ENCODE assay signal across 19 cellular contexts in genomic region chr19:50493171-50493570, GRCh38. TPM values are rescaled to one million over a fixed set of nuclear protein-coding genes. Genes with fewer than 3 reads are reported as not detected.
DNase-seq lines count a peak whose midpoint lies in the region; ATAC-seq, FAIRE-seq and TF ChIP-seq lines count a peak whose summit lies in the region.
"Had no signal": no experiment of that assay in that cellular context is flagged by ENCODE, and none has a peak within 500 bp of the region (broad histone marks: within the 10 kb centered on the region; RNA-seq: fewer than 3 reads in every experiment).

No MANE protein-coding gene starts in this region.

- H3K4me2 ChIP-seq in PC-9: no peak overlapping the region

- H4K20me1 ChIP-seq in PC-9 (ENCODE audit: insufficient read depth): no peaks in the 10 kb centered on the region
- H4K20me1 ChIP-seq: BLaER1 had no signal

- H3K36me3 ChIP-seq in kidney (ENCODE audit: control insufficient read depth in 1 of 2, insufficient read depth in 2 of 2, low read length in 2 of 2): no peaks in the 10 kb centered on the region
- H3K36me3 ChIP-seq in spleen: peaks cover 0 to 11% (median 2%) of the 10 kb centered on the region in 6 donors
- no peaks in the 10 kb centered on the region for H3K36me3 ChIP-seq in PC-9 (ENCODE audit: low read depth)
- H3K36me3 ChIP-seq: BLaER1, HAP-1 had no signal

- FAIRE-seq in kidney (lab: Jason Lieb, UNC): no peak
- no peak for FAIRE-seq in frontal cortex (lab: Jason Lieb, UNC)
- FAIRE-seq: GM12892, H1 had no signal

- TF ChIP-seq POLR2A in spleen (IDR thresholded peaks at IDR 0.05): no peak

- ATAC-seq in Right ventricle myocardium inferior: no peak
- no peak for ATAC-seq in left ventricle myocardium superior
- ATAC-seq in T-helper 17 cell: no peak

- peaks cover 18% of the 10 kb centered on the region for H3K36me3 Mint-ChIP-seq in T-helper 17 cell (ENCODE audit: low read depth)

- no TSS peak for BruUV-seq in PC-9 (replicated peaks; lab: Mats Ljungman, UMichigan)

- H3K27me3 ChIP-seq in spleen (replicated peaks in 1 of 7) (peaks cover 0 to 8% (median 0%) of the 10 kb centered on the region in 7 donors), PC-9 (ENCODE audit: insufficient read depth, low read depth) (no peaks in the 10 kb centered on the region)

- no peak overlapping the region for H3K9ac ChIP-seq in kidney (ENCODE audit: low read length in 2 of 2)
- H3K9ac ChIP-seq: BLaER1 had no signal

- H3K27ac Mint-ChIP-seq in T-helper 17 cell: peak overlapping the region; percentile 79
- H3K27ac Mint-ChIP-seq: HFFc6 had no signal

- H3K9me2 ChIP-seq in PC-9 (ENCODE audit: insufficient read depth): no peaks in the 10 kb centered on the region

- TF ChIP-seq CTCF in kidney (IDR thresholded peaks at IDR 0.05; ENCODE audit: borderline replicate concordance, extremely low read depth, insufficient read depth): no peak
- TF ChIP-seq CTCF in spleen (IDR thresholded peaks at IDR 0.05 in 8 of 11, conservative IDR thresholded peaks at IDR 0.05 in 3 of 11): no peak
- TF ChIP-seq CTCF in PC-9 (conservative IDR thresholded peaks at IDR 0.05): no peak

- H3K79me2 ChIP-seq in PC-9 (ENCODE audit: low read depth): no peaks in the 10 kb centered on the region

- H3K4me1 Mint-ChIP-seq in T-helper 17 cell: peaks cover 38% of the 10 kb centered on the region

- intact Hi-C loops in Right ventricle myocardium inferior (cut with DNase I): loop anchor here (10.0 kb wide), 1 partner anchor 1038 kb away; the partner anchor contains the start of genes ALDH16A1 and PIH1D1
- intact Hi-C loops in left ventricle myocardium superior (cut with micrococcal nuclease): no loop called here
- intact Hi-C loops in kidney (cut with DNase I): no loop called here
- intact Hi-C loops in spleen (cut with DNase I; ENCODE audit: low total_unique reads): no loop called here
- intact Hi-C loops in PC-9 (cut with micrococcal nuclease; ENCODE audit: unreplicated experiment): no loop called here

- 65 to 82% (median 78%) methylated on average over 7 to 8 of the region's 8 CpGs for WGBS in spleen, 5 donors

- POLR2A ChIA-PET in PC-9 (lab: Charles Lee; ENCODE audit: unreplicated experiment): no interaction called here

- H2AFZ ChIP-seq in PC-9: no peak overlapping the region

- peak; percentile 11 for DNase-seq in Right ventricle myocardium inferior (ENCODE audit: missing footprints)
- no peak for DNase-seq in left ventricle myocardium superior
- DNase-seq in T-helper 17 cell: no peak
- peak; percentile 46 for DNase-seq in kidney
- DNase-seq in spleen: peak; percentile 29
- DNase-seq in PC-9: no peak
- DNase-seq in frontal cortex (ENCODE audit: low spot score in 2 of 2): no peak
- no peak for DNase-seq in foreskin melanocyte
- DNase-seq: 8988T; AML-193; Caco-2; CD8-positive, alpha-beta memory T cell; DND-41; GDM1; HFFc6 had no signal

- H3K9me3 ChIP-seq in T-helper 17 cell (ENCODE audit: control insufficient read depth, low read length, poor library complexity, severe bottlenecking) (no peaks in the 10 kb centered on the region), kidney (ENCODE audit: control insufficient read depth in 1 of 2, low read length in 2 of 2) (no peaks in the 10 kb centered on the region), spleen (no peaks in the 10 kb centered on the region), PC-9 (ENCODE audit: insufficient read depth, low read depth) (no peaks in the 10 kb centered on the region)
- H3K9me3 ChIP-seq: BLaER1, Caco-2, HAP-1 had no signal

- no peaks in the 10 kb centered on the region for H3K27me3 Mint-ChIP-seq in T-helper 17 cell
- H3K27me3 Mint-ChIP-seq: CD8-positive, alpha-beta memory T cell had no signal

- CTCF ChIA-PET in PC-9 (lab: Charles Lee): no interaction called here

- peaks cover 8% of the 10 kb centered on the region; the same call in 1 of the 2 replicates for H3F3A ChIP-seq in PC-9 (ENCODE audit: insufficient read depth, low read depth)

- H3K4me3 Mint-ChIP-seq in T-helper 17 cell: no peak overlapping the region
- H3K4me3 Mint-ChIP-seq: CD8-positive, alpha-beta memory T cell; HFFc6 had no signal

- H3K27ac ChIP-seq in kidney (ENCODE audit: low read depth in 2 of 2, low read length in 2 of 2) (no peak overlapping the region), spleen (no peak overlapping the region), PC-9 (no peak overlapping the region)
- H3K27ac ChIP-seq: BLaER1 had no signal

- H3K4me3 ChIP-seq in kidney (ENCODE audit: low read length in 2 of 2) (no peak overlapping the region), spleen (no peak overlapping the region), PC-9 (no peak overlapping the region)
- H3K4me3 ChIP-seq: BLaER1, HAP-1 had no signal

- H3K4me1 ChIP-seq in kidney (ENCODE audit: control insufficient read depth in 1 of 2, insufficient read depth in 1 of 2, low read depth in 1 of 2, low read length in 2 of 2) (no peaks in the 10 kb centered on the region), spleen (peaks cover 0 to 29% (median 11%) of the 10 kb centered on the region in 6 donors), PC-9 (replicated peaks; ENCODE audit: insufficient read depth) (no peaks in the 10 kb centered on the region)
- H3K4me1 ChIP-seq: Caco-2, HAP-1 had no signal

RNA-seq across cellular contexts. Expression of gene GARIN5A, which starts 16.5 kb away (rescaled TPM):
- total RNA-seq in Right ventricle myocardium inferior (2.2 TPM), left ventricle myocardium superior (1.2 TPM), T-helper 17 cell (under 1 TPM in 1 of 2 donors, not detected in 1; 0.22 TPM), kidney (2.0 TPM), spleen (under 1 TPM in 1 of 7 donors, not detected in 6; 0.61 TPM), PC-9 (2021) (3.7 and 7.3 TPM in 2 replicates), frontal cortex (2.0 TPM)
- polyA plus RNA-seq in kidney (ENCODE audit: insufficient read depth, low read depth, low replicate concordance) (9.0 TPM), spleen (1 to 10 TPM in 1 of 3 donors, under 1 TPM in 2; 0.42 to 1.4 (median 0.48) TPM)

RNA-seq across cellular contexts. Expression of gene EMC10, which starts 16.9 kb away (rescaled TPM):
- total RNA-seq in Right ventricle myocardium inferior: 78.0 TPM
- 79.5 TPM for total RNA-seq in left ventricle myocardium superior
- total RNA-seq in T-helper 17 cell: 10 to 100 TPM; 76.6 to 78.5 TPM
- 184 TPM for total RNA-seq in kidney
- 199 TPM for polyA plus RNA-seq in kidney (ENCODE audit: insufficient read depth, low read depth, low replicate concordance)
- 10 to 100 TPM; 53.0 to 72.6 (median 62.5) TPM for total RNA-seq in spleen
- polyA plus RNA-seq in spleen: 10 to 100 TPM; 31.0 to 61.1 (median 50.5) TPM
- 118 and 121 TPM in 2 replicates for total RNA-seq in PC-9 (2021)
- 53.4 TPM for total RNA-seq in frontal cortex

RNA-seq across cellular contexts. Expression of gene JOSD2, which starts 17.8 kb away (rescaled TPM):
- total RNA-seq in Right ventricle myocardium inferior (43.7 TPM), left ventricle myocardium superior (35.2 TPM), T-helper 17 cell (10 to 100 TPM; 14.9 to 18.0 TPM), kidney (31.7 TPM), spleen (10 to 100 TPM; 21.4 to 32.1 (median 29.0) TPM), PC-9 (2021) (44.3 and 56.0 TPM in 2 replicates), frontal cortex (6.9 TPM)
- polyA plus RNA-seq in kidney (ENCODE audit: insufficient read depth, low read depth, low replicate concordance) (73.7 TPM), spleen (10 to 100 TPM; 39.2 to 54.3 (median 42.4) TPM)

RNA-seq across cellular contexts. Expression of gene ASPDH, which starts 20.5 kb away (rescaled TPM):
- total RNA-seq in Right ventricle myocardium inferior: not detected
- total RNA-seq in left ventricle myocardium superior: not detected
- total RNA-seq in T-helper 17 cell: not detected
- not detected for total RNA-seq in kidney
- 115 TPM for polyA plus RNA-seq in kidney (ENCODE audit: insufficient read depth, low read depth, low replicate concordance)
- not detected for total RNA-seq in spleen
- not detected for polyA plus RNA-seq in spleen
- not detected in 2 replicates for total RNA-seq in PC-9 (2021)
- total RNA-seq in frontal cortex: 0.82 TPM
- total RNA-seq: Caco-2; CD8-positive, alpha-beta memory T cell; H1; HFFc6 had no signal
- polyA plus RNA-seq: CD8-positive, alpha-beta memory T cell; H1 had no signal

Comparison
In these comparisons a context has a peak if more than half of its experiments do, and no peak if none do; other contexts are left out.
1. DNase-seq: peak in Right ventricle myocardium inferior (single experiment), kidney (single experiment) and spleen (single experiment); none in left ventricle myocardium superior (single experiment), T-helper 17 cell (0 of 3), PC-9 (0 of 2), frontal cortex (0 of 2) and foreskin melanocyte (single experiment).